18 cellular contexts compared by ENCODE assay signal in the genomic region with DNA sequence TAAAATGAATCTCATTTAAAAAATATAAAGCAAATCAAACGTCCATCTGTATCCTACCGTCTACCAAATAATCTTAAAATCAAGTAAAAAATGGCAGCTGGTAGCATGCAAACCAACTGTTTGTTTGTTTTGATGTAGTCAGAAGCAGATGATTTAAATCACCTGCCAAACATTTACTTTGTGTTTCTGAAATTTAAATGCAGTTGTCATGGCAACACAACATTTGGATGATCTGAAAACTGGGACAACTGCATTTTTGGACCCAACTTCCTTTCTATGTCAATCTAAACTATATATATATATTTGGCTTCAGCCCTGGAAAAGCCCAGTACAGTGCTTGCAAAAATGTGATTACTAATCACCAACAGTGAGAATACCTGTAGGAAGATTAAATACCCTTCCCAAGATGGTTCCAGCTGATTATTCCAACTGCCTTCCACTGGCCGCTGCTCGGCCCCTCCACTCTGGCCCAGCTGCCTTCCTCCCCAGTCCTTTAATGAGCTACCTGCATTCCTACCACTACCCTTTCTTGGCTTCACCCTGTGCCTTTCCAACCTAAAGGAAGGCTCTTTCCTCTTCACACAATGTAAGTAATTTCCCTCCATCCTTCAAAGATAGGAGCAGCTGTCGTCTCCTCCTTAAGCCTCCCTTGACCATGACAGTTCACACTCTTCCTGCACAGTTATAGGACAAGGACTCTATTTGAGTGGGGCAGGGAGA.
"Had no signal": no experiment of that assay in that cellular context is flagged by ENCODE, and none has a peak within 500 bp of the region (broad histone marks: within the 10 kb centered on the region; RNA-seq: fewer than 3 reads in every experiment).

No MANE protein-coding gene starts in this region.

- H3K9ac ChIP-seq: parathyroid adenoma had no signal

- H2AFZ ChIP-seq: parathyroid adenoma had no signal

- H3K9me3 ChIP-seq: mucosa of descending colon, tibial artery, uterus had no signal

- H3K4me3 ChIP-seq: gastroesophageal sphincter, heart right ventricle, mucosa of descending colon, tibial artery, uterus had no signal

- H3K27me3 ChIP-seq: gastroesophageal sphincter, heart right ventricle, tibial artery, uterus had no signal

- H3K79me2 ChIP-seq: parathyroid adenoma had no signal

- H3K36me3 ChIP-seq: gastroesophageal sphincter, heart right ventricle, tibial artery, uterus had no signal

- H3K4me3 Mint-ChIP-seq: activated B cell treated with CpG ODN at 0.5 μM for 24 hours; activated naive CD8-positive, alpha-beta T cell treated with anti-CD3 and anti-CD28 coated beads, Interleukin-2, amount 10 ng/mL, durations not matched to agents 7 days and 5 days; activated T-cell treated with anti-CD3 and anti-CD28 coated beads, Interleukin-2, amount 50 U/mL, for 72 hours; dendritic cell treated with granulocyte-macrophage colony-stimulating factor and Interleukin-4, amounts not matched to agents 40 ng/mL and 50 ng/mL, for 4 days; naive thymus-derived CD4-positive, alpha-beta T cell; stimulated activated memory B cell treated with anti-CD40 and anti-IgM and Interleukin-4, amounts not matched to agents 10 μg/mL and 1 μg/mL and 100 μg/mL, for 72 hours; T-helper 1 cell treated with Interleukin-12 subunit alpha and Interleukin-12 subunit beta and Interleukin-4 antibody, amounts not matched to agents 30 μg/mL and 1 μg/mL, for 36 hours had no signal

- H3K27me3 Mint-ChIP-seq: activated B cell treated with CpG ODN at 0.5 μM for 24 hours; stimulated activated memory B cell treated with anti-CD40 and anti-IgM and Interleukin-4, amounts not matched to agents 10 μg/mL and 1 μg/mL and 100 μg/mL, for 72 hours had no signal

- ATAC-seq: activated T-cell treated with anti-CD3 and anti-CD28 coated beads, Interleukin-2, amount 50 U/mL, for 72 hours; gastroesophageal sphincter; heart right ventricle; left lobe of liver; mucosa of descending colon; naive thymus-derived CD4-positive, alpha-beta T cell; stimulated activated memory B cell treated with anti-CD40 and anti-IgM and Interleukin-4, amounts not matched to agents 10 μg/mL and 1 μg/mL and 100 μg/mL, for 72 hours had no signal

- H3K27ac ChIP-seq: gastroesophageal sphincter, heart right ventricle, parathyroid adenoma, tibial artery, uterus had no signal

- H3K27ac Mint-ChIP-seq: activated B cell treated with CpG ODN at 0.5 μM for 24 hours; activated naive CD8-positive, alpha-beta T cell treated with anti-CD3 and anti-CD28 coated beads, Interleukin-2, amount 10 ng/mL, durations not matched to agents 7 days and 5 days; activated T-cell treated with anti-CD3 and anti-CD28 coated beads, Interleukin-2, amount 50 U/mL, for 72 hours; dendritic cell treated with granulocyte-macrophage colony-stimulating factor and Interleukin-4, amounts not matched to agents 40 ng/mL and 50 ng/mL, for 4 days; stimulated activated memory B cell treated with anti-CD40 and anti-IgM and Interleukin-4, amounts not matched to agents 10 μg/mL and 1 μg/mL and 100 μg/mL, for 72 hours; T-helper 1 cell treated with Interleukin-12 subunit alpha and Interleukin-12 subunit beta and Interleukin-4 antibody, amounts not matched to agents 30 μg/mL and 1 μg/mL, for 36 hours had no signal

- H3K4me1 ChIP-seq: gastroesophageal sphincter, heart right ventricle, parathyroid adenoma, uterus had no signal

- DNase-seq: activated B cell treated with CpG ODN at 0.5 μM for 24 hours; activated CD4-positive, alpha-beta T cell treated with anti-CD3 and anti-CD28 coated beads for 48 hours; activated CD8-positive, alpha-beta memory T cell treated with anti-CD3 and anti-CD28 coated beads, Interleukin-2, amount 50 U/mL, for 48 hours; activated gamma-delta T cell treated with Interleukin-2 at 50 U/mL for 16 hours; activated naive CD8-positive, alpha-beta T cell treated with anti-CD3 and anti-CD28 coated beads, Interleukin-2, amount 10 ng/mL, durations not matched to agents 7 days and 5 days; activated T-cell treated with anti-CD3 and anti-CD28 coated beads, Interleukin-2, amount 50 U/mL, for 72 hours; heart right ventricle; islet precursor cell; mucosa of descending colon; naive thymus-derived CD4-positive, alpha-beta T cell; tibial artery; uterus had no signal
